18 cellular contexts compared by ENCODE assay signal in the genomic region with DNA sequence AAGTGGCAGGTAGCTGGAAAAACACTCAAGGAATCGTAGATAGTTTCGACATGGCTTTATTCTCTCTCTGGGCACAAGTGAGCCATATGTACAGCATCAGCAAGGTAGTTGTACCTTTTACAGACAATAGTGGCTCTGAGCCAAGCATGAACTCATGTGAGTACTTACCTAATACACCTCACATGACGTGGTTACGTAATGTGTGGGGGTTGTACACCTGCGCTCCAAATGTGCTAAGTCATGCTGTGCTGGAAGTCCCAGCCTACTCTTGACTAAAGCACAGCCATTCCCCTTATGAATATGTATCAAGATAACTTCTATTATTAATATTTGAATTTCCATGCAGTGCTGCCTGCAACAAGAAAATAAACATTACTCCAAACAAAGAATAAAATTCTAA.
DNase-seq lines count a peak whose midpoint lies in the region; ATAC-seq and TF ChIP-seq lines count a peak whose summit lies in the region.
"Had no signal": no experiment of that assay in that cellular context is flagged by ENCODE, and none has a peak within 500 bp of the region (broad histone marks: within the 10 kb centered on the region; RNA-seq: fewer than 3 reads in every experiment).

No MANE protein-coding gene starts in this region.

- intact Hi-C loops in PC-3 (cut with micrococcal nuclease), result no loop called here

- H3F3A ChIP-seq in PC-3 (ENCODE audit: low read length, unreplicated experiment), result no peaks in the 10 kb centered on the region

- CTCF ChIA-PET in PC-3 (lab: Charles Lee), result no interaction called here

- no peaks in the 10 kb centered on the region for H3K36me3 ChIP-seq in PC-3 (ENCODE audit: low read depth, low read length)
- H3K36me3 ChIP-seq: BLaER1, neural progenitor cell had no signal

- H2AFZ ChIP-seq in PC-3 (ENCODE audit: low read length), result 0 out of 2 replicates have a peak overlapping the region, but pooled peaks have one; percentile 6
- H2AFZ ChIP-seq: neural progenitor cell had no signal

- POLR2A ChIA-PET in PC-3 (lab: Charles Lee; ENCODE audit: unreplicated experiment), result no interaction called here

- H3K27ac ChIP-seq in PC-3 (ENCODE audit: low read length), result no peak overlapping the region
- H3K27ac ChIP-seq: BLaER1, neural progenitor cell had no signal

- no peaks in the 10 kb centered on the region for H3K9me2 ChIP-seq in PC-3 (replicated peaks; ENCODE audit: low read length)

- H3K4me3 ChIP-seq in PC-3 (ENCODE audit: low read length) (no peak overlapping the region), epithelial cell of proximal tubule (ENCODE audit: low read depth, low read length) (no peak overlapping the region)
- H3K4me3 ChIP-seq: BLaER1, neural progenitor cell had no signal

- H3K9ac ChIP-seq in PC-3 (ENCODE audit: low read length), result no peak overlapping the region
- H3K9ac ChIP-seq: BLaER1, neural progenitor cell had no signal

- no peak overlapping the region for H3K4me2 ChIP-seq in PC-3 (ENCODE audit: low read length)
- H3K4me2 ChIP-seq: BLaER1, neural progenitor cell had no signal

- TF ChIP-seq CTCF in PC-3 (conservative IDR thresholded peaks at IDR 0.05; ENCODE audit: low read depth, low read length) (no peak), epithelial cell of proximal tubule (conservative IDR thresholded peaks at IDR 0.05; ENCODE audit: low read depth, low read length) (no peak)

- H3K9me3 ChIP-seq in PC-3 (ENCODE audit: low read length), result no peaks in the 10 kb centered on the region
- H3K9me3 ChIP-seq: BLaER1 had no signal

- no peak for TF ChIP-seq POLR2A in GM18505 (IDR thresholded peaks at IDR 0.05; ENCODE audit: borderline replicate concordance, extremely low read depth, insufficient read depth, insufficient read length)

- no peaks in the 10 kb centered on the region for H3K4me1 ChIP-seq in PC-3 (ENCODE audit: insufficient read depth, low read length)
- H3K4me1 ChIP-seq: BLaER1, neural progenitor cell had no signal

- no peaks in the 10 kb centered on the region for H3K27me3 ChIP-seq in PC-3 (ENCODE audit: low read length)
- H3K27me3 ChIP-seq: BLaER1, neural progenitor cell had no signal

- DNase-seq in NCI-H748 (lab: John Stamatoyannopoulos, UW; ENCODE audit: unreplicated experiment) (peak; percentile 53), NCI-H748 treated with DMSO at 0.1 percent for 48 hours (lab: John Stamatoyannopoulos, UW) (no peak), PC-3 (peak; percentile 55), epithelial cell of proximal tubule (ENCODE audit: low read depth) (peak; percentile 48), amniotic stem cell (lab: John Stamatoyannopoulos, UW) (no peak), activated gamma-delta T cell treated with Interleukin-2 at 50 U/mL for 16 hours (no peak)
- DNase-seq: activated naive CD4-positive, alpha-beta T cell treated with Interleukin-2 at 50 U/mL for 16 hours; activated T-cell treated with anti-CD3 and anti-CD28 coated beads for 4 hours; DMS79; foreskin melanocyte; NCI-H1048; NCI-H2107; NK-92 treated with Interleukin-12 subunit alpha and Interleukin-12 subunit beta, amount 100 ng/mL, for 24 hours; T-helper 1 cell had no signal

- H3K79me2 ChIP-seq in PC-3 (ENCODE audit: low read length), result no peaks in the 10 kb centered on the region

- H4K20me1 ChIP-seq in PC-3 (ENCODE audit: low read length), result no peaks in the 10 kb centered on the region
- H4K20me1 ChIP-seq: BLaER1 had no signal

- ATAC-seq in PC-3, result no peak
- ATAC-seq in HG02970 (IDR thresholded peaks at IDR 0.05; ENCODE audit: low FRiP score, unreplicated experiment), result no peak
- ATAC-seq in GM18505 (IDR thresholded peaks at IDR 0.05; ENCODE audit: unreplicated experiment), result no peak

- no TSS peak for BruUV-seq in PC-3 (replicated peaks; lab: Mats Ljungman, UMichigan)

Comparison
In these comparisons a context has a peak if more than half of its experiments do, and no peak if none do; other contexts are left out.
1. DNase-seq: peak in NCI-H748 (single experiment), PC-3 (single experiment) and epithelial cell of proximal tubule (single experiment); none in NCI-H748 treated with DMSO at 0.1 percent for 48 hours (single experiment), amniotic stem cell (single experiment) and activated gamma-delta T cell treated with Interleukin-2 at 50 U/mL for 16 hours (single experiment).